Comparison of ENCODE assay signal across 8 cellular contexts in the genomic region with DNA sequence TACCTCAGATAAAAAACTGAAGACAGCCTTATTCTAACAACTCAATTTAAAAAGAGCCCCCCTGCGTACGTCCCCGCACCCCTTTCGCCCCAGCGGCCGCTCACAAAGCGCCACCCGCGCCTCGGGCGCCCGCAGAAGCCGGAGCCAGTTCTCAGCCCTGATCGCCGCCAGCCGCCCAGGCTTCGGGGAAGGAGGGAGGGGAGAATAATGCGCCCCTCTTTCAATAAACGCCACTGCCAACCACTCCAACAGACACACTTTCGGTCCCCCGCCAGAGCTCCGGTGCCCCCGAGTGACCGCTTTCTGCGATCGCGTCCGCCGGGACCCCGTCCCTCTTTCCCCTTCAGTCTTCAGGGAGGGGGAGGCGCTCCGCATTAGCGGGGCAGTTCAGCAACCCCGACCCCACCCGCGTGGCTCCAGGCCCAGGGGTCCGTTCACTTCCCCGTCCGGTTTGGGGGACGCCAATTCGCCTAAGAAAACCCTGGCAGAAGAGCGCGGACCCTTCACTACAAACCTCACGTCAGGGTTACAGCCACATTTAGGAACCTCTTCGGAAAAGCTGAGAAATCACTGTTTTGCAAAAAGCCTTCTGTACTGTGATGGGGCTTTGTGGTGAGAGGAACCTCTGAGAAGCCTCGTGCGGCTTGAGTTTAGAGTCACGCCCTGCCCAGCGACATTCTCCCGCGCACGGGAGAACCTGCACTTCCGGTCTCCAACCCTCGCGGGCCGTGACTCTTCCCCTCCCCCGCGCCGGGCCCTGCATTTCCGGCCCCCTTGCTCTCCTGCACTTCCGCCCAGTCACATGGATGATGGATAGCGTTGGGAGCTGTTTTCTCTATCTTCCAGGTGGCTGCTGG. TPM values are rescaled to one million over a fixed set of nuclear protein-coding genes. Genes with fewer than 3 reads are reported as not detected.
DNase-seq lines count a peak whose midpoint lies in the region; ATAC-seq and TF ChIP-seq lines count a peak whose summit lies in the region.
"Had no signal": no experiment of that assay in that cellular context is flagged by ENCODE, and none has a peak within 500 bp of the region (broad histone marks: within the 10 kb centered on the region; RNA-seq: fewer than 3 reads in every experiment).

No MANE protein-coding gene starts in this region.

- TF ChIP-seq CTCF in hepatocyte (IDR thresholded peaks at IDR 0.05; ENCODE audit: poor library complexity) = no peak

- H3K27ac ChIP-seq in GM23248 (no peak overlapping the region), hepatocyte (no peak overlapping the region)
- H3K27ac ChIP-seq: skin epidermis had no signal

- H2AFZ ChIP-seq in GM23248 (peak overlapping the region; percentile 76), hepatocyte (peak overlapping the region; percentile 93)

- H3K9me2 ChIP-seq in GM23248 (ENCODE audit: insufficient read depth) (no peaks in the 10 kb centered on the region), hepatocyte (replicated peaks; ENCODE audit: insufficient read depth) (no peaks in the 10 kb centered on the region)

- H3K9ac ChIP-seq in GM23248 (no peak overlapping the region), NT2/D1 (ENCODE audit: insufficient read length, low read depth) (peak overlapping the region; percentile 50)

- H3K4me2 ChIP-seq in GM23248 (ENCODE audit: unreplicated experiment) = peak overlapping the region; percentile 48
- H3K4me2 ChIP-seq in hepatocyte = peak overlapping the region; percentile 81

- peaks cover 7 to 14% of the 10 kb centered on the region in 2 donors for H3K4me1 Mint-ChIP-seq in stimulated activated naive B cell treated with anti-CD40 and anti-IgM and Interleukin-4, amounts not matched to agents 10 μg/mL and 1 μg/mL and 100 μg/mL, for 72 hours

- H3K4me3 Mint-ChIP-seq in stimulated activated naive B cell treated with anti-CD40 and anti-IgM and Interleukin-4, amounts not matched to agents 10 μg/mL and 1 μg/mL and 100 μg/mL, for 72 hours = peak overlapping the region; percentile 70 to 78

- H3K4me3 ChIP-seq in GM23248 = peak overlapping the region; percentile 46
- peak overlapping the region; percentile 53 for H3K4me3 ChIP-seq in NT2/D1 (ENCODE audit: insufficient read length, low read depth)
- H3K4me3 ChIP-seq in hepatocyte = peak overlapping the region; percentile 36

- H4K20me1 ChIP-seq in GM23248 (ENCODE audit: insufficient read depth) (no peaks in the 10 kb centered on the region), hepatocyte (ENCODE audit: insufficient read depth, poor library complexity, severe bottlenecking) (no peaks in the 10 kb centered on the region)

- peak in 1 of 2 donors; percentile 19 for ATAC-seq in stimulated activated naive B cell treated with anti-CD40 and anti-IgM and Interleukin-4, amounts not matched to agents 10 μg/mL and 1 μg/mL and 100 μg/mL, for 72 hours (replicated peaks)

- DNase-seq in GM23248 = peak; percentile 32
- DNase-seq in NT2/D1 (ENCODE audit: low read depth, low spot score) = no peak
- peak; percentile 32 for DNase-seq in hepatocyte (ENCODE audit: low spot score)
- DNase-seq in stimulated activated naive B cell treated with anti-CD40 and anti-IgM and Interleukin-4, amounts not matched to agents 10 μg/mL and 1 μg/mL and 100 μg/mL, for 72 hours = no peak
- DNase-seq in OCI-M2 (lab: John Stamatoyannopoulos, UW; ENCODE audit: unreplicated experiment) = no peak
- DNase-seq in NCI-H2196 (lab: John Stamatoyannopoulos, UW; ENCODE audit: unreplicated experiment) = no peak
- no peak for DNase-seq in pons (ENCODE audit: low spot score)

- H3K27me3 Mint-ChIP-seq in stimulated activated naive B cell treated with anti-CD40 and anti-IgM and Interleukin-4, amounts not matched to agents 10 μg/mL and 1 μg/mL and 100 μg/mL, for 72 hours = peaks cover 51 to 71% of the 10 kb centered on the region in 2 donors

- H3K9me3 ChIP-seq in GM23248 (ENCODE audit: low read depth) (no peaks in the 10 kb centered on the region), NT2/D1 (ENCODE audit: insufficient read depth, low read length) (no peaks in the 10 kb centered on the region), hepatocyte (ENCODE audit: low read depth) (no peaks in the 10 kb centered on the region)

- no peaks in the 10 kb centered on the region for H3K36me3 ChIP-seq in GM23248 (ENCODE audit: low read depth)
- no peaks in the 10 kb centered on the region for H3K36me3 ChIP-seq in NT2/D1 (ENCODE audit: insufficient read depth, insufficient read length, low read length)
- no peaks in the 10 kb centered on the region for H3K36me3 ChIP-seq in hepatocyte (replicated peaks; ENCODE audit: insufficient read depth, low read depth)

- no peaks in the 10 kb centered on the region for H3F3A ChIP-seq in GM23248 (ENCODE audit: insufficient read depth)

- H3K36me3 Mint-ChIP-seq in stimulated activated naive B cell treated with anti-CD40 and anti-IgM and Interleukin-4, amounts not matched to agents 10 μg/mL and 1 μg/mL and 100 μg/mL, for 72 hours = peaks cover 5 to 7% of the 10 kb centered on the region in 2 donors

- H3K9me3 Mint-ChIP-seq in stimulated activated naive B cell treated with anti-CD40 and anti-IgM and Interleukin-4, amounts not matched to agents 10 μg/mL and 1 μg/mL and 100 μg/mL, for 72 hours = peaks cover 4 to 9% of the 10 kb centered on the region in 2 donors

- 4 to 7% methylated on average over 59 to 62 of the region's 62 CpGs for WGBS in GM23248 (ENCODE audit: low coverage in 1 of 2, low lambda C conversion rate in 2 of 2, missing lambda C conversion rate in 2 of 2), 2 experiments
- 2% methylated on average over 55 of the region's 62 CpGs for WGBS in hepatocyte (ENCODE audit: low lambda C conversion rate, missing lambda C conversion rate)

- peak overlapping the region; percentile 14 for H3K27ac Mint-ChIP-seq in stimulated activated naive B cell treated with anti-CD40 and anti-IgM and Interleukin-4, amounts not matched to agents 10 μg/mL and 1 μg/mL and 100 μg/mL, for 72 hours

- in situ Hi-C loops in GM23248 (cut with MboI) = no loop called here

- H3K79me2 ChIP-seq in GM23248 (ENCODE audit: insufficient read depth) = no peaks in the 10 kb centered on the region
- no peaks in the 10 kb centered on the region for H3K79me2 ChIP-seq in hepatocyte

- H3K27me3 ChIP-seq in GM23248 (replicated peaks; ENCODE audit: insufficient read depth) (peaks cover 68% of the 10 kb centered on the region), NT2/D1 (ENCODE audit: insufficient read depth, insufficient read length) (peaks cover 58% of the 10 kb centered on the region), hepatocyte (peaks cover 72% of the 10 kb centered on the region)

- H3K4me1 ChIP-seq in GM23248 (ENCODE audit: insufficient read depth) (peaks cover 5% of the 10 kb centered on the region; the same call in 1 of the 2 replicates), NT2/D1 (ENCODE audit: insufficient read depth, insufficient read length) (no peaks in the 10 kb centered on the region), hepatocyte (ENCODE audit: insufficient read depth) (peaks cover 10% of the 10 kb centered on the region)

RNA-seq across cellular contexts. Expression of gene FOXG1, which starts 18.7 kb away (rescaled TPM):
- not detected in 2 replicates for total RNA-seq in GM23248 (2014; rRNA removed; shearing (Covaris generic))
- 0.04 TPM in 1 of 2 replicates, not detected in the other for polyA plus RNA-seq in GM23248 (2016; fragmentation: Nextera tagmentation; extraction: Ambion mirVana)
- total RNA-seq in hepatocyte = not detected in 2 replicates
- not detected in 2 replicates for polyA plus RNA-seq in hepatocyte

Comparison
In these comparisons a context has a peak if more than half of its experiments do, and no peak if none do; other contexts are left out.
1. DNase-seq: peak in GM23248 (single experiment) and hepatocyte (single experiment); none in NT2/D1 (single experiment), stimulated activated naive B cell treated with anti-CD40 and anti-IgM and Interleukin-4, amounts not matched to agents 10 μg/mL and 1 μg/mL and 100 μg/mL, for 72 hours (single experiment), OCI-M2 (single experiment), NCI-H2196 (single experiment) and pons (single experiment).
2. Peak in every context shown above with its lines, with median percentiles within 50 percentile points of each other: H3K4me3 ChIP-seq.